In the genomic region with DNA sequence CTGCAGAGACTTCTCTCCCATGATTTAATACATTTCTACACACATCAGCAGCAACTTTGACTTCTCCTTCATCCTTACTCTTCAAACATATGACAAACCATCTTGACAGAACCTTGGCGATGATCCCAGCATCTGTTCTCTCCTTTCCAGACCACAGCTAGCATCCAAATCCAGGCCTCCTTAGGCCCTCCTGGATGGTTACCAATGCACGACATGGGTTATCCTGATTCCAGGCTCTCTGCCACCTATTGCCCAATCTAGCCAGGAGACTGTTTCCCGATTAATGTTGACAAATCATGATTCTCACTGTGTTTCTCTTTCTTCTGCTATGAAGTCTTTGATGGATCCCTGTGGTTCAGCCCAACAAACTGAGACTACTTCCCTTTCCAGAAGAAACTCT, we compare ENCODE assay signal across 12 cellular contexts. TPM values are rescaled to one million over a fixed set of nuclear protein-coding genes. Genes with fewer than 3 reads are reported as not detected.
DNase-seq lines count a peak whose midpoint lies in the region; ATAC-seq lines count a peak whose summit lies in the region.
"Had no signal": no experiment of that assay in that cellular context is flagged by ENCODE, and none has a peak within 500 bp of the region (broad histone marks: within the 10 kb centered on the region; RNA-seq: fewer than 3 reads in every experiment).

No MANE protein-coding gene starts in this region.

- ATAC-seq in stimulated activated naive CD8-positive, alpha-beta T cell treated with anti-CD3 and anti-CD28 coated beads, Interleukin-15, amount 100 ng/mL, for 72 hours: no peak
- no peak for ATAC-seq in GM21619 (IDR thresholded peaks at IDR 0.05; ENCODE audit: unreplicated experiment)

- no peaks in the 10 kb centered on the region for H3K27me3 ChIP-seq in esophagus (ENCODE audit: control insufficient read depth in 1 of 2, insufficient read depth in 2 of 2, low read length in 2 of 2)
- H3K27me3 ChIP-seq: cardiac muscle cell, neural progenitor cell had no signal

- H3K4me1 ChIP-seq in esophagus (ENCODE audit: control insufficient read depth in 2 of 2, insufficient read depth in 2 of 2, low read length in 1 of 2) (no peaks in the 10 kb centered on the region), urinary bladder (ENCODE audit: insufficient read depth) (no peaks in the 10 kb centered on the region)
- H3K4me1 ChIP-seq: neural progenitor cell had no signal

- H3K4me3 ChIP-seq in esophagus (ENCODE audit: low read depth in 1 of 2, low read length in 2 of 2): no peak overlapping the region
- no peak overlapping the region for H3K4me3 ChIP-seq in urinary bladder (ENCODE audit: low read depth, low read length)
- H3K4me3 ChIP-seq: cardiac muscle cell, neural progenitor cell had no signal

- H3K9me3 ChIP-seq in esophagus (ENCODE audit: control insufficient read depth in 2 of 2, insufficient read depth in 1 of 2, low read depth in 1 of 2, low read length in 1 of 2): no peaks in the 10 kb centered on the region

- peaks cover 40% of the 10 kb centered on the region for H3K27me3 Mint-ChIP-seq in stimulated activated naive CD8-positive, alpha-beta T cell treated with anti-CD3 and anti-CD28 coated beads, Interleukin-15, amount 100 ng/mL, for 72 hours

- DNase-seq in NCI-H446 treated with DMSO at 0.1 percent for 48 hours (lab: John Stamatoyannopoulos, UW): peak; percentile 75
- peak; percentile 69 to 88 for DNase-seq in lung microvascular endothelial cell (ENCODE audit: low read depth in 2 of 2)
- DNase-seq in stimulated activated naive CD8-positive, alpha-beta T cell treated with anti-CD3 and anti-CD28 coated beads, Interleukin-15, amount 100 ng/mL, for 72 hours: no peak
- no peak for DNase-seq in activated gamma-delta T cell treated with Interleukin-2 at 50 U/mL for 16 hours
- DNase-seq: activated CD4-positive, alpha-beta T cell treated with anti-CD3 and anti-CD28 coated beads, Interleukin-2, amount 50 U/mL, for 4 hours; NCI-H2081; SHP77 had no signal

- no peaks in the 10 kb centered on the region for H3K36me3 ChIP-seq in esophagus (ENCODE audit: control insufficient read depth in 2 of 2, insufficient read depth in 2 of 2, low read length in 1 of 2)
- H3K36me3 ChIP-seq in urinary bladder (ENCODE audit: insufficient read depth): no peaks in the 10 kb centered on the region
- H3K36me3 ChIP-seq: neural progenitor cell had no signal

- H3K9me3 Mint-ChIP-seq in stimulated activated naive CD8-positive, alpha-beta T cell treated with anti-CD3 and anti-CD28 coated beads, Interleukin-15, amount 100 ng/mL, for 72 hours: no peaks in the 10 kb centered on the region
- H3K9me3 Mint-ChIP-seq: neural progenitor cell had no signal

- H3K27ac ChIP-seq in esophagus (ENCODE audit: low read depth in 2 of 2, low read length in 1 of 2): peak overlapping the region; percentile 61 to 64
- H3K27ac ChIP-seq in urinary bladder (ENCODE audit: low read depth): peak overlapping the region; percentile 56
- H3K27ac ChIP-seq: cardiac muscle cell, neural progenitor cell had no signal

- WGBS in esophagus, 2 donors: 42 to 54% methylated on average over 3 of the region's 3 CpGs
- WGBS in urinary bladder: 41% methylated on average over 3 of the region's 3 CpGs

- no peak overlapping the region for H3K27ac Mint-ChIP-seq in stimulated activated naive CD8-positive, alpha-beta T cell treated with anti-CD3 and anti-CD28 coated beads, Interleukin-15, amount 100 ng/mL, for 72 hours
- H3K27ac Mint-ChIP-seq: neural progenitor cell had no signal

- no peak overlapping the region for H3K4me3 Mint-ChIP-seq in stimulated activated naive CD8-positive, alpha-beta T cell treated with anti-CD3 and anti-CD28 coated beads, Interleukin-15, amount 100 ng/mL, for 72 hours
- H3K4me3 Mint-ChIP-seq: neural progenitor cell had no signal

- H3K4me1 Mint-ChIP-seq in stimulated activated naive CD8-positive, alpha-beta T cell treated with anti-CD3 and anti-CD28 coated beads, Interleukin-15, amount 100 ng/mL, for 72 hours: peaks cover 27% of the 10 kb centered on the region

RNA-seq across cellular contexts. Expression of a gene that starts 16.7 kb away (rescaled TPM):
- polyA plus RNA-seq in esophagus (10 to 100 TPM; 10.9 to 13.6 TPM), urinary bladder (101 TPM)
- total RNA-seq in lung microvascular endothelial cell (456 and 465 TPM in 2 replicates), urinary bladder (426 TPM)

Comparison
In these comparisons a context has a peak if more than half of its experiments do, and no peak if none do; other contexts are left out.
1. DNase-seq: peak in NCI-H446 treated with DMSO at 0.1 percent for 48 hours (single experiment) and lung microvascular endothelial cell (2 of 2); none in stimulated activated naive CD8-positive, alpha-beta T cell treated with anti-CD3 and anti-CD28 coated beads, Interleukin-15, amount 100 ng/mL, for 72 hours (0 of 2) and activated gamma-delta T cell treated with Interleukin-2 at 50 U/mL for 16 hours (single experiment).